8 cellular contexts compared by ENCODE assay signal in genomic region chr4:169270156-169270809, GRCh38. TPM values are rescaled to one million over a fixed set of nuclear protein-coding genes. Genes with fewer than 3 reads are reported as not detected.
DNase-seq lines count a peak whose midpoint lies in the region; ATAC-seq, FAIRE-seq and TF ChIP-seq lines count a peak whose summit lies in the region.

No MANE protein-coding gene starts in this region.

- H3K9me3 ChIP-seq in keratinocyte (ENCODE audit: control insufficient read depth, low read depth, low read length), result no peaks in the 10 kb centered on the region
- no peaks in the 10 kb centered on the region for H3K9me3 ChIP-seq in spleen

- FAIRE-seq in keratinocyte (lab: Jason Lieb, UNC), result no peak

- TF ChIP-seq CTCF in cardiac fibroblast (IDR thresholded peaks at IDR 0.05; ENCODE audit: low read depth, low read length) (no peak), keratinocyte (optimal IDR thresholded peaks at IDR 0.05 in 1 of 3, IDR thresholded peaks at IDR 0.05 in 1 of 3, conservative IDR thresholded peaks at IDR 0.05 in 1 of 3; ENCODE audit: extremely low read depth in 1 of 3, insufficient read depth in 2 of 3, low read length in 3 of 3) (peak in 2 of 3 experiments; percentile 18 to 31), spleen (IDR thresholded peaks at IDR 0.05 in 8 of 11, conservative IDR thresholded peaks at IDR 0.05 in 3 of 11) (peak in 1 of 11 experiments; percentile 7)

- no peak for TF ChIP-seq POLR2A in spleen (IDR thresholded peaks at IDR 0.05)

- H3K79me2 ChIP-seq in keratinocyte (ENCODE audit: control insufficient read depth, insufficient read depth, low read length), result peaks cover 52% of the 10 kb centered on the region

- H3K27me3 ChIP-seq in keratinocyte (ENCODE audit: control insufficient read depth, extremely low read depth, insufficient read depth, low read length), result no peaks in the 10 kb centered on the region
- H3K27me3 ChIP-seq in spleen (replicated peaks in 1 of 7), result peaks cover 0 to 35% (median 0%) of the 10 kb centered on the region in 7 donors

- peaks cover 0 to 7% of the 10 kb centered on the region in 2 experiments for H3K36me3 ChIP-seq in keratinocyte (ENCODE audit: control insufficient read depth in 2 of 2, extremely low read depth in 1 of 2, insufficient read depth in 2 of 2, low read length in 2 of 2)
- H3K36me3 ChIP-seq in spleen, result no peaks in the 10 kb centered on the region

- H4K20me1 ChIP-seq in keratinocyte (ENCODE audit: control insufficient read depth, extremely low read depth, insufficient read depth, low read length), result no peaks in the 10 kb centered on the region

- peak; percentile 77 for DNase-seq in ELF-1 (ENCODE audit: low read depth, low spot score)
- peak; percentile 48 for DNase-seq in RPMI8226
- peak; percentile 53 to 69 for DNase-seq in cardiac fibroblast (ENCODE audit: low read depth in 2 of 2)
- DNase-seq in keratinocyte (ENCODE audit: low read depth, low spot score), result no peak
- peak; percentile 87 for DNase-seq in spleen
- no peak for DNase-seq in DMS79 treated with DMSO at 0.1 percent for 48 hours (lab: John Stamatoyannopoulos, UW)

- H3K9ac ChIP-seq in keratinocyte (ENCODE audit: control insufficient read depth, extremely low read depth, insufficient read depth, low read length), result peak overlapping the region; percentile 98

- intact Hi-C loops in spleen (cut with DNase I; ENCODE audit: low total_unique reads), result no loop called here

- H3K4me1 ChIP-seq in keratinocyte (ENCODE audit: control insufficient read depth, extremely low read depth, insufficient read depth, low read length) (peaks cover 25% of the 10 kb centered on the region), spleen (peaks cover 10 to 61% (median 40%) of the 10 kb centered on the region in 6 donors)

- dilution Hi-C loops in keratinocyte (cut with MboI; ENCODE audit: extremely low pct_ligation_motif_present, low sequenced_read_pairs), result no loop called here

- no peaks in the 10 kb centered on the region for H3K9me1 ChIP-seq in keratinocyte (ENCODE audit: control insufficient read depth, extremely low read depth, insufficient read depth, low read length)

- H2AFZ ChIP-seq in keratinocyte (ENCODE audit: control insufficient read depth, low read length), result peak overlapping the region; percentile 69

- H3K27ac ChIP-seq in keratinocyte (ENCODE audit: control insufficient read depth, insufficient read depth, low read length), result peak overlapping the region; percentile 92
- peak overlapping the region; percentile 73 to 90 (median 82) for H3K27ac ChIP-seq in spleen

- H3K4me3 ChIP-seq in cardiac fibroblast (replicated peaks in 1 of 2; ENCODE audit: low read depth in 2 of 2, low read length in 2 of 2) (peak overlapping the region; percentile 87 to 89), keratinocyte (ENCODE audit: control insufficient read depth in 2 of 3, extremely low read depth in 1 of 3, insufficient read depth in 2 of 3, low read depth in 1 of 3, low read length in 3 of 3) (peak overlapping the region; percentile 83 to 93 (median 87)), spleen (peak overlapping the region; percentile 73 to 96 (median 85))

- ATAC-seq in GM19395 (IDR thresholded peaks at IDR 0.05; ENCODE audit: unreplicated experiment) (peak; percentile 51), HG03432 (IDR thresholded peaks at IDR 0.05; ENCODE audit: unreplicated experiment) (peak; percentile 57)

- peak overlapping the region; percentile 93 for H3K4me2 ChIP-seq in keratinocyte (ENCODE audit: control insufficient read depth, extremely low read depth, insufficient read depth, low read depth, low read length)

- 0 to 1% (median 0%) methylated on average over 30 to 56 of the region's 56 CpGs for WGBS in spleen, 5 donors

RNA-seq across cellular contexts. Expression of gene SH3RF1, which starts 0.5 kb away (rescaled TPM):
- polyA plus RNA-seq in keratinocyte (4.6 to 16.8 TPM (median 9.5 TPM) in 3 replicates), spleen (1 to 10 TPM; 1.1 to 2.3 (median 1.4) TPM)
- polyA plus RNA-seq in keratinocyte (2011; ENCODE audit: low read depth), result 9.4 TPM
- 8.1 and 8.5 TPM in 2 replicates for polyA plus RNA-seq in keratinocyte (2011; cell fraction: cytosol; rRNA removed)
- polyA plus RNA-seq in keratinocyte (2011; cell fraction: nucleus; rRNA removed), result 13.6 and 13.7 TPM in 2 replicates
- 6.4 and 14.3 TPM in 2 replicates for polyA plus RNA-seq in keratinocyte (2012; ENCODE audit: low replicate concordance)
- 38.4 to 53.9 TPM (median 51.6 TPM) in 3 replicates for polyA minus RNA-seq in keratinocyte
- polyA minus RNA-seq in keratinocyte (2011; cell fraction: cytosol; rRNA and poly(A)+ RNA removed), result 13.0 TPM
- 28.0 and 48.9 TPM in 2 replicates for polyA minus RNA-seq in keratinocyte (2011; cell fraction: nucleus; rRNA and poly(A)+ RNA removed)
- 10 to 100 TPM in 5 of 7 donors, 1 to 10 TPM in 2; 7.1 to 18.6 (median 11.8) TPM for total RNA-seq in spleen

Comparison
In these comparisons a context has a peak if more than half of its experiments do, and no peak if none do; other contexts are left out.
1. DNase-seq: peak in ELF-1 (single experiment), RPMI8226 (single experiment), cardiac fibroblast (2 of 2) and spleen (single experiment); none in keratinocyte (single experiment) and DMS79 treated with DMSO at 0.1 percent for 48 hours (single experiment).
2. Peak in every context shown above with its lines, with median percentiles within 50 percentile points of each other: H3K4me3 ChIP-seq.